31 cellular contexts compared by ENCODE assay signal in genomic region chr7:52715701-52716100, GRCh38.
A peak's percentile ranks its signal among the peaks of the same experiment; 100 is the strongest.
DNase-seq lines count a peak whose midpoint lies in the region; ATAC-seq, FAIRE-seq and TF ChIP-seq lines count a peak whose summit lies in the region.
"Had no signal": no experiment of that assay in that cellular context is flagged by ENCODE, and none has a peak within 500 bp of the region (broad histone marks: within the 10 kb centered on the region; RNA-seq: fewer than 3 reads in every experiment).

No MANE protein-coding gene starts in this region.

- ATAC-seq in GM18873 (IDR thresholded peaks at IDR 0.05; ENCODE audit: low FRiP score, unreplicated experiment): no peak
- ATAC-seq: A549; GM12878; HCT116; heart right ventricle; naive thymus-derived CD8-positive, alpha-beta T cell; sciatic nerve; stimulated activated naive CD8-positive, alpha-beta T cell treated with anti-CD3 and anti-CD28 coated beads, Interleukin-15, amount 100 ng/mL, for 72 hours had no signal

- no peaks in the 10 kb centered on the region for H3K9me3 Mint-ChIP-seq in Caco-2 (ENCODE audit: unreplicated experiment)
- H3K9me3 Mint-ChIP-seq: activated CD4-positive, alpha-beta T cell treated with anti-CD3 and anti-CD28 coated beads, Interleukin-2, amount 10 ng/mL, durations not matched to agents 7 days and 5 days had no signal

- no peaks in the 10 kb centered on the region for H3K9me3 ChIP-seq in Caco-2
- H3K9me3 ChIP-seq in WERI-Rb-1 (ENCODE audit: severe bottlenecking): no peaks in the 10 kb centered on the region
- H3K9me3 ChIP-seq: A549, vagina had no signal

- peaks cover 5% of the 10 kb centered on the region for H3K27me3 Mint-ChIP-seq in Caco-2 (ENCODE audit: insufficient read depth, unreplicated experiment)
- H3K27me3 Mint-ChIP-seq: activated B cell treated with CpG ODN at 0.5 μM for 24 hours; activated CD4-positive, alpha-beta T cell treated with anti-CD3 and anti-CD28 coated beads, Interleukin-2, amount 10 ng/mL, durations not matched to agents 7 days and 5 days; activated naive CD8-positive, alpha-beta T cell; CD4-positive, alpha-beta T cell; naive thymus-derived CD8-positive, alpha-beta T cell; progenitor cell of endocrine pancreas; stimulated activated naive CD8-positive, alpha-beta T cell treated with anti-CD3 and anti-CD28 coated beads, Interleukin-15, amount 100 ng/mL, for 72 hours had no signal

- H3K27me3 ChIP-seq in Caco-2 (replicated peaks; ENCODE audit: control insufficient read depth, insufficient read depth, low read length): no peaks in the 10 kb centered on the region
- H3K27me3 ChIP-seq in WERI-Rb-1 (ENCODE audit: insufficient read depth, low read depth, severe bottlenecking): no peaks in the 10 kb centered on the region
- H3K27me3 ChIP-seq: dorsolateral prefrontal cortex, heart right ventricle, vagina had no signal

- TF ChIP-seq CTCF in Caco-2 (IDR thresholded peaks at IDR 0.05; ENCODE audit: insufficient read depth in 1 of 2, low read depth in 1 of 2, low read length in 1 of 2, severe bottlenecking in 1 of 2, unreplicated experiment in 1 of 2) (no peak), WERI-Rb-1 (IDR thresholded peaks at IDR 0.05; ENCODE audit: low read depth, low read length) (no peak)

- CTCF ChIA-PET in Caco-2 (lab: Charles Lee): no interaction called here

- POLR2A ChIA-PET in Caco-2 (lab: Charles Lee): no interaction called here

- FAIRE-seq in GM12892 (lab: Jason Lieb, UNC): no peak
- FAIRE-seq: A549, GM12878 had no signal

- H3K36me3 ChIP-seq in Caco-2 (ENCODE audit: control insufficient read depth, insufficient read depth, low read length): no peaks in the 10 kb centered on the region
- no peaks in the 10 kb centered on the region for H3K36me3 ChIP-seq in WERI-Rb-1
- H3K36me3 ChIP-seq: heart right ventricle, vagina had no signal

- no peaks in the 10 kb centered on the region for H3K36me3 Mint-ChIP-seq in Caco-2 (ENCODE audit: insufficient read depth, unreplicated experiment)
- H3K36me3 Mint-ChIP-seq: activated naive CD8-positive, alpha-beta T cell had no signal

- peak; percentile 1 for DNase-seq in NCI-H1436 (lab: John Stamatoyannopoulos, UW)
- no peak for DNase-seq in NCI-H1436 treated with DMSO at 0.1 percent for 48 hours (lab: John Stamatoyannopoulos, UW)
- DNase-seq in Caco-2: peak; percentile 4 to 40
- peak; percentile 58 for DNase-seq in NCI-H2227 treated with DMSO at 0.1 percent for 48 hours (lab: John Stamatoyannopoulos, UW)
- peak; percentile 8 for DNase-seq in WERI-Rb-1
- DNase-seq in GM12892 (ENCODE audit: insufficient read length): no peak
- no peak for DNase-seq in ecto neural progenitor cell (ENCODE audit: low spot score)
- DNase-seq: activated B cell treated with CpG ODN at 0.5 μM for 24 hours; activated CD4-positive, alpha-beta T cell treated with anti-CD3 and anti-CD28 coated beads, Interleukin-2, amount 10 ng/mL, durations not matched to agents 7 days and 5 days; activated effector memory CD4-positive, alpha-beta T cell treated with anti-CD3 and anti-CD28 coated beads, Interleukin-2, amount 50 U/mL, for 16 hours; CD4-positive, alpha-beta T cell; dorsolateral prefrontal cortex; foreskin melanocyte; heart right ventricle; Karpas-422; kidney glomerular epithelial cell; naive thymus-derived CD8-positive, alpha-beta T cell; NCI-H2029 treated with DMSO at 0.1 percent for 48 hours; NCI-H446 treated with DMSO at 0.1 percent for 48 hours; nucleus accumbens; stimulated activated CD8-positive, alpha-beta memory T cell treated with anti-CD3 and anti-CD28 coated beads, Interleukin-4, amount 100 ng/mL, for 48 hours; stimulated activated naive CD8-positive, alpha-beta T cell treated with anti-CD3 and anti-CD28 coated beads, Interleukin-15, amount 100 ng/mL, for 72 hours had no signal

- H3K4me1 ChIP-seq in Caco-2: no peaks in the 10 kb centered on the region
- H3K4me1 ChIP-seq: A549, heart right ventricle, vagina had no signal

- no peaks in the 10 kb centered on the region for H3K4me1 Mint-ChIP-seq in Caco-2 (ENCODE audit: low read depth, unreplicated experiment)
- H3K4me1 Mint-ChIP-seq: activated B cell treated with CpG ODN at 0.5 μM for 24 hours; activated CD4-positive, alpha-beta T cell treated with anti-CD3 and anti-CD28 coated beads, Interleukin-2, amount 10 ng/mL, durations not matched to agents 7 days and 5 days; naive thymus-derived CD8-positive, alpha-beta T cell; stimulated activated naive CD8-positive, alpha-beta T cell treated with anti-CD3 and anti-CD28 coated beads, Interleukin-15, amount 100 ng/mL, for 72 hours had no signal

- no TSS peak for BruUV-seq in Caco-2 (replicated peaks; lab: Mats Ljungman, UMichigan)

- H3K4me3 Mint-ChIP-seq in Caco-2 (ENCODE audit: unreplicated experiment): no peak overlapping the region
- H3K4me3 Mint-ChIP-seq: activated B cell treated with CpG ODN at 0.5 μM for 24 hours; activated CD4-positive, alpha-beta T cell treated with anti-CD3 and anti-CD28 coated beads, Interleukin-2, amount 10 ng/mL, durations not matched to agents 7 days and 5 days; activated naive CD8-positive, alpha-beta T cell; CD4-positive, alpha-beta T cell; naive thymus-derived CD8-positive, alpha-beta T cell; stimulated activated naive CD8-positive, alpha-beta T cell treated with anti-CD3 and anti-CD28 coated beads, Interleukin-15, amount 100 ng/mL, for 72 hours had no signal

- no peak overlapping the region for H3K27ac ChIP-seq in WERI-Rb-1
- H3K27ac ChIP-seq: A549, dorsolateral prefrontal cortex, heart right ventricle, vagina had no signal

- H3K4me3 ChIP-seq in Caco-2 (ENCODE audit: low read depth, low read length): no peak overlapping the region
- H3K4me3 ChIP-seq in WERI-Rb-1 (ENCODE audit: low read depth, low read length): no peak overlapping the region
- H3K4me3 ChIP-seq: A549, dorsolateral prefrontal cortex, GM12878, heart right ventricle, lung, vagina had no signal

- no peak overlapping the region for H3K27ac Mint-ChIP-seq in Caco-2 (ENCODE audit: unreplicated experiment)
- H3K27ac Mint-ChIP-seq: activated B cell treated with CpG ODN at 0.5 μM for 24 hours; activated CD4-positive, alpha-beta T cell treated with anti-CD3 and anti-CD28 coated beads, Interleukin-2, amount 10 ng/mL, durations not matched to agents 7 days and 5 days; activated naive CD8-positive, alpha-beta T cell; CD4-positive, alpha-beta T cell; naive thymus-derived CD8-positive, alpha-beta T cell; progenitor cell of endocrine pancreas; stimulated activated naive CD8-positive, alpha-beta T cell treated with anti-CD3 and anti-CD28 coated beads, Interleukin-15, amount 100 ng/mL, for 72 hours had no signal

- no peak for TF ChIP-seq POLR2A in GM12892 (IDR thresholded peaks at IDR 0.05; ENCODE audit: low read depth, low read length)

- intact Hi-C loops in Caco-2 (cut with micrococcal nuclease; ENCODE audit: unreplicated experiment): no loop called here

Comparison
In these comparisons a context has a peak if more than half of its experiments do, and no peak if none do; other contexts are left out.
1. DNase-seq: peak in NCI-H1436 (single experiment), Caco-2 (2 of 2), NCI-H2227 treated with DMSO at 0.1 percent for 48 hours (single experiment) and WERI-Rb-1 (single experiment); none in NCI-H1436 treated with DMSO at 0.1 percent for 48 hours (single experiment), GM12892 (single experiment) and ecto neural progenitor cell (single experiment).